8 cellular contexts compared by ENCODE assay signal in genomic region chr5:84322646-84323045, GRCh38.
"Had no signal": no experiment of that assay in that cellular context is flagged by ENCODE, and none has a peak within 500 bp of the region (broad histone marks: within the 10 kb centered on the region; RNA-seq: fewer than 3 reads in every experiment).

No MANE protein-coding gene starts in this region.

- H3K4me3 Mint-ChIP-seq: GM23338 had no signal

- ATAC-seq: GM23338, HCT116, K562 had no signal

- H3K27ac Mint-ChIP-seq: GM23338 had no signal

- DNase-seq: H7, IMR-90, KG1 had no signal

- H3K4me1 Mint-ChIP-seq: GM23338 had no signal

- FAIRE-seq: H1, HTR-8/SVneo, K562 had no signal
